ENCODE assay signal across 16 cellular contexts in the genomic region with DNA sequence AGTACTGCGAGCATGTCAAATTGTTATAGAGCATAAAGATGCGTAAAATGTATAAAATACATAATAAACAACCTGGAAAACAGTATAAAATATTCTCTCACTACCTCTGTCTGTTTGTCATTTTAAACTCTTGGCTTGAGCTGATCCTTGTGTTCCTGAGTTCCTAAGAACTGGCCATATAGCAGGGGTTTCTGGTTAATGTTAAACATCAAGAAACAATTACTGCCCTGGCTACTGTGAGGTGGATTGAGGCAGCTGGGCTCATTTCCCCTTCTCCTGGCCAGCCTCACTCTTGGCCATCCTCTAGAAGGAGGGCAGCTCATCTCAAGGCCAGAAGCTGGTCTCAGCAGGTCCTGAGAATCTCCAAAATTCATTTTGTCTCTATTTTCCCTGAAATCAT.
DNase-seq lines count a peak whose midpoint lies in the region; ATAC-seq and TF ChIP-seq lines count a peak whose summit lies in the region.
"Had no signal": no experiment of that assay in that cellular context is flagged by ENCODE, and none has a peak within 500 bp of the region (broad histone marks: within the 10 kb centered on the region; RNA-seq: fewer than 3 reads in every experiment).

No MANE protein-coding gene starts in this region.

- DNase-seq in SK-N-DZ (ENCODE audit: low spot score): peak; percentile 19
- no peak for DNase-seq in sigmoid colon
- DNase-seq in GM20000 (ENCODE audit: low spot score): no peak
- no peak for DNase-seq in NCI-H2081 treated with DMSO at 0.1 percent for 48 hours (lab: John Stamatoyannopoulos, UW)
- DNase-seq: C1 segment of cervical spinal cord; Calu3; CD4-positive, alpha-beta memory T cell; COR-L47; DMS53; DMS79 treated with DMSO at 0.1 percent for 48 hours; GF-D8; H9 had no signal

- TF ChIP-seq CTCF in sigmoid colon (IDR thresholded peaks at IDR 0.05) (no peak), GM20000 (IDR thresholded peaks at IDR 0.05; ENCODE audit: extremely low read depth, missing control alignments) (no peak)

- H3K4me1 ChIP-seq in muscle layer of colon (ENCODE audit: insufficient read depth, low read length) (peaks cover 36% of the 10 kb centered on the region), sigmoid colon (peaks cover 0 to 36% (median 15%) of the 10 kb centered on the region in 4 donors)

- peak overlapping the region; percentile 59 for H3K27ac ChIP-seq in muscle layer of colon (ENCODE audit: low read depth, low read length)
- H3K27ac ChIP-seq in sigmoid colon: peak overlapping the region in 3 of 4 donors; percentile 56 to 66 (median 58)

- H3K9me3 ChIP-seq in muscle layer of colon (ENCODE audit: low read length) (no peaks in the 10 kb centered on the region), sigmoid colon (peaks cover 0 to 6% (median 0%) of the 10 kb centered on the region in 4 donors)

- H3K27me3 ChIP-seq in muscle layer of colon (ENCODE audit: control insufficient read depth in 1 of 2, insufficient read depth in 2 of 2, low read length in 2 of 2) (no peaks in the 10 kb centered on the region), sigmoid colon (no peaks in the 10 kb centered on the region)

- ATAC-seq in HG03565 (IDR thresholded peaks at IDR 0.05; ENCODE audit: unreplicated experiment): no peak
- ATAC-seq: GM23338, HCT116 had no signal

- no peak overlapping the region for H3K4me3 ChIP-seq in muscle layer of colon (ENCODE audit: low read depth in 1 of 2, low read length in 2 of 2)
- no peak overlapping the region for H3K4me3 ChIP-seq in sigmoid colon
- H3K4me3 ChIP-seq: GM23338 had no signal

- H3K36me3 ChIP-seq in muscle layer of colon (ENCODE audit: insufficient read depth, low read length) (no peaks in the 10 kb centered on the region), sigmoid colon (no peaks in the 10 kb centered on the region)

- TF ChIP-seq POLR2A in sigmoid colon (IDR thresholded peaks at IDR 0.05): no peak

- WGBS in sigmoid colon, 2 donors: 56 to 83% methylated on average over 2 of the region's 2 CpGs

- peak in 1 of 4 donors; percentile 48 for TF ChIP-seq EP300 in sigmoid colon (IDR thresholded peaks at IDR 0.05)

- intact Hi-C loops in sigmoid colon (cut with DNase I): no loop called here

- H3K9ac ChIP-seq in muscle layer of colon (ENCODE audit: low read length): no peak overlapping the region
